In the genomic region with DNA sequence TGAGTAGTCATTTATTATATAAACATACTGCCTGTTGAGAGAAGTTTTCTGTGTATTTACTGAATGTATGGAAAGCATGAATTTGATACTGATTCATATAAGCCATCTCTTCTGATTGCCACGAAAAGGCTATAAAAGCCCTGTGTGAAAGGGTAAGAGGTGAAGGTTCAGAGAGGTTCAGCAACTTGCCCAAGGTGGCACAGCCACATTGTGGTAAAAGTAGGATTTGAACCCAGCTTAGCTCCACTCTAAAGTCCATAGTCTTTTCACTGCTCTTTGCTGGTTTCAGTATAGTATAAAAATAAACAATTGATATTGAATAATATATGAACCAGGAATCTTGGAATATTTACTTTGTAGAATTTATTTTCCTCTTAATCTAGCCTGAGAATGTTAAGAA, we compare ENCODE assay signal across 8 cellular contexts.
"Had no signal": no experiment of that assay in that cellular context is flagged by ENCODE, and none has a peak within 500 bp of the region (broad histone marks: within the 10 kb centered on the region; RNA-seq: fewer than 3 reads in every experiment).

No MANE protein-coding gene starts in this region.

- H3K27ac Mint-ChIP-seq: GM23338, H9 had no signal

- ATAC-seq: GM23338 had no signal

- H3K9ac ChIP-seq: KMS-11 had no signal

- FAIRE-seq: H1, H54 had no signal

- H3K9me3 Mint-ChIP-seq: GM23338 had no signal

- DNase-seq: H9, HCEC 1CT, IMR-90, KBM-7 had no signal

- H3K27ac ChIP-seq: KMS-11 had no signal

- H3K4me3 Mint-ChIP-seq: GM23338, H9 had no signal

- H3K4me1 Mint-ChIP-seq: GM23338, H9 had no signal

- H3K4me3 ChIP-seq: GM23338 had no signal

- H2AFZ ChIP-seq: GM23338 had no signal

- H3K4me2 ChIP-seq: GM23338, KMS-11 had no signal
